ENCODE assay signal across 16 cellular contexts in the genomic region with DNA sequence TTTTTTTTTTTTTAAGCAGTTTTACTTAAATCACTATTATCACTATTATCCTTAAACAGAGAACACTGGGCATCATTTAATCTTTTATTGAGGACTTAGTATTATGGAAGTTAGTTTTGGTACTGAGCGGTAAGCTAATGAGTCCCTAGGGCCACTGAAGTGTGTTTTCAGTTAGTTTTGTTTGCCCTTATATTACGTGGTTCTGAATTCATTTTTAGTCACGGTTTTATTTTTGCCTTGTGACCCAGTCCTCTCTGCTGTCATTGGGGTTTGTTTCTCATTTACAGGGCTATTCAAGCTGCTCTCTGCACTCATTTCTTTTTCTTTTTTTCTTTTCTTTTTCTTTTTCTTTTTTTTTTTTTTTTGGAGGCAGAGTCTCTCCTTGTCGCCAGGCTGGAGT. TPM values are rescaled to one million over a fixed set of nuclear protein-coding genes. Genes with fewer than 3 reads are reported as not detected.
A peak's percentile ranks its signal among the peaks of the same experiment; 100 is the strongest.
DNase-seq lines count a peak whose midpoint lies in the region; ATAC-seq and TF ChIP-seq lines count a peak whose summit lies in the region.
"Had no signal": no experiment of that assay in that cellular context is flagged by ENCODE, and none has a peak within 500 bp of the region (broad histone marks: within the 10 kb centered on the region; RNA-seq: fewer than 3 reads in every experiment).

No MANE protein-coding gene starts in this region.

- H3K4me2 ChIP-seq in GM23338: no peak overlapping the region

- H3K27me3 Mint-ChIP-seq in activated CD4-positive, alpha-beta T cell treated with anti-CD3 and anti-CD28 coated beads for 36 hours: no peaks in the 10 kb centered on the region
- H3K27me3 Mint-ChIP-seq in GM23338 (ENCODE audit: insufficient read depth, low read depth, poor library complexity): peaks cover 2% of the 10 kb centered on the region
- H3K27me3 Mint-ChIP-seq in stimulated activated naive B cell treated with anti-CD40 and anti-IgM and Interleukin-4, amounts not matched to agents 10 μg/mL and 1 μg/mL and 100 μg/mL, for 72 hours: no peaks in the 10 kb centered on the region
- H3K27me3 Mint-ChIP-seq: CD4-positive, alpha-beta T cell had no signal

- H3K4me1 Mint-ChIP-seq in activated CD4-positive, alpha-beta T cell treated with anti-CD3 and anti-CD28 coated beads for 36 hours: peaks cover 40% of the 10 kb centered on the region
- peaks cover 3% of the 10 kb centered on the region; the same call in 2 of the 3 replicates for H3K4me1 Mint-ChIP-seq in GM23338
- H3K4me1 Mint-ChIP-seq in stimulated activated naive B cell treated with anti-CD40 and anti-IgM and Interleukin-4, amounts not matched to agents 10 μg/mL and 1 μg/mL and 100 μg/mL, for 72 hours: peaks cover 28 to 68% of the 10 kb centered on the region in 2 donors

- H3K4me3 ChIP-seq in GM23338 (no peak overlapping the region), prostate gland (no peak overlapping the region)

- no peak for DNase-seq in activated CD4-positive, alpha-beta T cell treated with anti-CD3 and anti-CD28 coated beads for 36 hours
- DNase-seq in activated CD4-positive, alpha-beta T cell treated with anti-CD3 and anti-CD28 coated beads, Interleukin-2, amount 50 U/mL, for 4 hours: no peak
- DNase-seq in GM23338 (ENCODE audit: low spot score) (no peak), fibroblast of peridontal ligament (ENCODE audit: extremely low read depth) (peak; percentile 53), NCI-H1105 (lab: John Stamatoyannopoulos, UW) (no peak), prostate gland (ENCODE audit: low spot score) (no peak), DMS153 (lab: John Stamatoyannopoulos, UW) (no peak)
- no peak for DNase-seq in stimulated activated naive B cell treated with anti-CD40 and anti-IgM and Interleukin-4, amounts not matched to agents 10 μg/mL and 1 μg/mL and 100 μg/mL, for 72 hours
- DNase-seq: 8988T; CD4-positive, alpha-beta T cell; GF-D8; HCEC 1CT; NCI-H1436 treated with DMSO at 0.1 percent for 48 hours; NCI-H345; NCI-H526 treated with DMSO at 0.1 percent for 48 hours; NK-92 treated with Interleukin-12 subunit alpha and Interleukin-12 subunit beta, amount 100 ng/mL, for 24 hours had no signal

- H3K79me2 ChIP-seq in GM23338 (replicated peaks; ENCODE audit: insufficient read depth): peaks cover 99% of the 10 kb centered on the region

- no peaks in the 10 kb centered on the region for H3K27me3 ChIP-seq in GM23338 (ENCODE audit: insufficient read depth)
- H3K27me3 ChIP-seq in prostate gland (replicated peaks; ENCODE audit: insufficient read depth): no peaks in the 10 kb centered on the region

- H3K27ac ChIP-seq in GM23338 (ENCODE audit: low read depth) (0 out of 2 replicates have a peak overlapping the region, but pooled peaks have one; percentile 15), prostate gland (no peak overlapping the region)

- 61% methylated on average over 4 of the region's 4 CpGs for WGBS in prostate gland

- peaks cover 31% of the 10 kb centered on the region for H4K20me1 ChIP-seq in GM23338 (replicated peaks; ENCODE audit: insufficient read depth)

- POLR2A ChIA-PET in activated CD4-positive, alpha-beta T cell treated with anti-CD3 and anti-CD28 coated beads for 36 hours (lab: Charles Lee): interaction anchor here (0.6 kb wide), 1 partner anchor 8 kb away, joined by 6 read pairs; no protein-coding TSS in a partner anchor

- H3K4me3 Mint-ChIP-seq in activated CD4-positive, alpha-beta T cell treated with anti-CD3 and anti-CD28 coated beads for 36 hours: no peak overlapping the region
- H3K4me3 Mint-ChIP-seq in GM23338: no peak overlapping the region
- no peak overlapping the region for H3K4me3 Mint-ChIP-seq in stimulated activated naive B cell treated with anti-CD40 and anti-IgM and Interleukin-4, amounts not matched to agents 10 μg/mL and 1 μg/mL and 100 μg/mL, for 72 hours
- H3K4me3 Mint-ChIP-seq: CD4-positive, alpha-beta T cell had no signal

- H3F3A ChIP-seq in GM23338 (replicated peaks; ENCODE audit: low read depth): no peaks in the 10 kb centered on the region

- CTCF ChIA-PET in activated CD4-positive, alpha-beta T cell treated with anti-CD3 and anti-CD28 coated beads for 36 hours (lab: Charles Lee): interaction anchor here (2.2 kb wide), 1 partner anchor 51 kb away, joined by 7 read pairs; no protein-coding TSS in a partner anchor

- H2AFZ ChIP-seq in GM23338: no peak overlapping the region

- H3K4me1 ChIP-seq in GM23338 (ENCODE audit: insufficient read depth) (no peaks in the 10 kb centered on the region), prostate gland (replicated peaks) (no peaks in the 10 kb centered on the region)

- H3K9me2 ChIP-seq in GM23338 (ENCODE audit: insufficient read depth): no peaks in the 10 kb centered on the region

- intact Hi-C loops in activated CD4-positive, alpha-beta T cell treated with anti-CD3 and anti-CD28 coated beads for 36 hours (cut with DNase I, micrococcal nuclease): no loop called here
- intact Hi-C loops in prostate gland (cut with DNase I): no loop called here

- no peak for TF ChIP-seq POLR2A in prostate gland (IDR thresholded peaks at IDR 0.05)

- ATAC-seq in activated CD4-positive, alpha-beta T cell treated with anti-CD3 and anti-CD28 coated beads for 36 hours: peak; percentile 39
- ATAC-seq in GM23338: no peak
- ATAC-seq in stimulated activated naive B cell treated with anti-CD40 and anti-IgM and Interleukin-4, amounts not matched to agents 10 μg/mL and 1 μg/mL and 100 μg/mL, for 72 hours (replicated peaks): peak in 1 of 2 donors; percentile 79

- H3K36me3 Mint-ChIP-seq in activated CD4-positive, alpha-beta T cell treated with anti-CD3 and anti-CD28 coated beads for 36 hours (ENCODE audit: low read depth): peaks cover 25% of the 10 kb centered on the region
- peaks cover 4% of the 10 kb centered on the region; the same call in 1 of the 3 replicates for H3K36me3 Mint-ChIP-seq in GM23338 (ENCODE audit: low read depth)
- peaks cover 10 to 33% of the 10 kb centered on the region in 2 donors for H3K36me3 Mint-ChIP-seq in stimulated activated naive B cell treated with anti-CD40 and anti-IgM and Interleukin-4, amounts not matched to agents 10 μg/mL and 1 μg/mL and 100 μg/mL, for 72 hours

- no peaks in the 10 kb centered on the region for H3K9me3 ChIP-seq in prostate gland

- no peaks in the 10 kb centered on the region for H3K9me3 Mint-ChIP-seq in activated CD4-positive, alpha-beta T cell treated with anti-CD3 and anti-CD28 coated beads for 36 hours (ENCODE audit: low read depth)
- H3K9me3 Mint-ChIP-seq in GM23338: no peaks in the 10 kb centered on the region
- peaks cover 0 to 1% of the 10 kb centered on the region in 2 donors for H3K9me3 Mint-ChIP-seq in stimulated activated naive B cell treated with anti-CD40 and anti-IgM and Interleukin-4, amounts not matched to agents 10 μg/mL and 1 μg/mL and 100 μg/mL, for 72 hours
- H3K9me3 Mint-ChIP-seq: CD4-positive, alpha-beta T cell had no signal

- peak overlapping the region; percentile 8 for H3K27ac Mint-ChIP-seq in activated CD4-positive, alpha-beta T cell treated with anti-CD3 and anti-CD28 coated beads for 36 hours
- H3K27ac Mint-ChIP-seq in GM23338: no peak overlapping the region
- H3K27ac Mint-ChIP-seq in stimulated activated naive B cell treated with anti-CD40 and anti-IgM and Interleukin-4, amounts not matched to agents 10 μg/mL and 1 μg/mL and 100 μg/mL, for 72 hours: peak overlapping the region; percentile 84
- H3K27ac Mint-ChIP-seq: CD4-positive, alpha-beta T cell had no signal

- H3K36me3 ChIP-seq in GM23338 (ENCODE audit: insufficient read depth) (no peaks in the 10 kb centered on the region), prostate gland (no peaks in the 10 kb centered on the region)

- TF ChIP-seq CTCF in GM23338 (conservative IDR thresholded peaks at IDR 0.05; ENCODE audit: low read depth in 2 of 2) (no peak), prostate gland (IDR thresholded peaks at IDR 0.05) (no peak)

TF ChIP-seq in GM23338, 12 proteins besides CTCF, POLR2A, EP300 and RAD21 (continues in another document):
- TF ChIP-seq ZNF114 (CRISPR knock-in tag; IDR thresholded peaks at IDR 0.05): no peak
- no peak for TF ChIP-seq NANOG (IDR thresholded peaks at IDR 0.05; ENCODE audit: borderline replicate concordance)
- no peak for TF ChIP-seq REST (IDR thresholded peaks at IDR 0.05; ENCODE audit: unreplicated experiment)
- no peak for TF ChIP-seq STAT1 (IDR thresholded peaks at IDR 0.05; ENCODE audit: unreplicated experiment)
- TF ChIP-seq EZH2 (IDR thresholded peaks at IDR 0.05; ENCODE audit: low read depth, unreplicated experiment): no peak

RNA-seq across cellular contexts. Expression of gene RABEP1, which starts 17.3 kb away (rescaled TPM):
- 10 to 100 TPM; 60.4 to 66.2 TPM for total RNA-seq in activated CD4-positive, alpha-beta T cell treated with anti-CD3 and anti-CD28 coated beads for 36 hours
- 31.3 and 37.0 TPM in 2 replicates for total RNA-seq in GM23338 (2014; rRNA removed; shearing (Covaris generic))
- polyA plus RNA-seq in GM23338 (2016; fragmentation: Nextera tagmentation; extraction: Ambion mirVana): 70.3 and 88.1 TPM in 2 replicates
- total RNA-seq in prostate gland: 10 to 100 TPM; 38.9 to 54.7 TPM
